In the genomic region with DNA sequence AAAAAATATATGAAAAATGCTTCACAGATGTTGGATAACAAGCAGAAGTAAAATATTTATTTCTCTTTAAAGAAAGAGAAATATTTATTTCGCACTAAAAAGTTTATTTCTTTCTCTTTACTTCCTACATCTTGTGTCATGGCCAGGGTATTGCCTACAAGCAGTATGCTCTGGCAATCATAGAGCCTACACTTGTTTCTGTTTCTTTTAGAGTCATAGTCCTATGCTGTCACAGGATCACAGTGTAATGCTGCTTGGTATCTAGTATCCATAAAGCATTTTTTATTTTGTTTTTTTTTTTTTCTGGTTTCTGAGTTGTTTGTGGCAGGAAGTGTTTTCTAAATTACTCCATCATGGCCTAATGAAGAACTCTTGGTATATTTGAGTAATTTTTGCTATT, we compare ENCODE assay signal across 19 cellular contexts.
DNase-seq lines count a peak whose midpoint lies in the region; ATAC-seq and TF ChIP-seq lines count a peak whose summit lies in the region.
"Had no signal": no experiment of that assay in that cellular context is flagged by ENCODE, and none has a peak within 500 bp of the region (broad histone marks: within the 10 kb centered on the region; RNA-seq: fewer than 3 reads in every experiment).

No MANE protein-coding gene starts in this region.

- ATAC-seq in GM18520 (IDR thresholded peaks at IDR 0.05; ENCODE audit: unreplicated experiment) (peak; percentile 51), GM21723 (IDR thresholded peaks at IDR 0.05; ENCODE audit: unreplicated experiment) (peak; percentile 86), HG03280 (IDR thresholded peaks at IDR 0.05; ENCODE audit: unreplicated experiment) (peak; percentile 67), HG03457 (IDR thresholded peaks at IDR 0.05; ENCODE audit: unreplicated experiment) (no peak)
- ATAC-seq: left cardiac atrium, pancreas had no signal

- intact Hi-C loops in CD4-positive, alpha-beta memory T cell (cut with micrococcal nuclease) = no loop called here

- POLR2A ChIA-PET in CD4-positive, alpha-beta memory T cell (lab: Charles Lee; ENCODE audit: partially characterized antibody) = no interaction called here

- peaks cover 0 to 4% (median 0%) of the 10 kb centered on the region in 8 donors for H3K9me3 Mint-ChIP-seq in CD4-positive, alpha-beta memory T cell
- H3K9me3 Mint-ChIP-seq: activated naive CD4-positive, alpha-beta T cell treated with anti-CD3 and anti-CD28 coated beads, Interleukin-2, amount 10 ng/mL, durations not matched to agents 7 days and 5 days had no signal

- no peak overlapping the region for H3K27ac ChIP-seq in right atrium auricular region
- no peak overlapping the region for H3K27ac ChIP-seq in CD4-positive, alpha-beta memory T cell (ENCODE audit: low read depth, low read length)
- H3K27ac ChIP-seq: pancreas had no signal

- H3K4me3 ChIP-seq in right atrium auricular region = no peak overlapping the region
- no peak overlapping the region for H3K4me3 ChIP-seq in CD4-positive, alpha-beta memory T cell (ENCODE audit: low read length in 2 of 2)
- H3K4me3 ChIP-seq: pancreas had no signal

- DNase-seq in foreskin melanocyte (peak; percentile 41), NOMO-1 treated with dmso at 0.1 percent for 144 hours (lab: John Stamatoyannopoulos, UW; ENCODE audit: unreplicated experiment) (no peak), right atrium auricular region (ENCODE audit: low spot score) (no peak)
- no peak for DNase-seq in CD4-positive, alpha-beta memory T cell
- DNase-seq: activated CD8-positive, alpha-beta memory T cell treated with anti-CD3 and anti-CD28 coated beads, Interleukin-2, amount 50 U/mL, for 48 hours; activated naive CD4-positive, alpha-beta T cell treated with anti-CD3 and anti-CD28 coated beads, Interleukin-2, amount 10 ng/mL, durations not matched to agents 7 days and 5 days; AML-193; H7; hypothalamus; left cardiac atrium; NCI-H2029; NCI-H774; pancreas; small intestine; stimulated activated naive CD4-positive, alpha-beta T cell had no signal

- no peaks in the 10 kb centered on the region for H3K27me3 ChIP-seq in right atrium auricular region
- no peaks in the 10 kb centered on the region for H3K27me3 ChIP-seq in CD4-positive, alpha-beta memory T cell (ENCODE audit: insufficient read depth, low read length)
- H3K27me3 ChIP-seq: pancreas had no signal

- H3K9me3 ChIP-seq in right atrium auricular region = no peaks in the 10 kb centered on the region
- H3K9me3 ChIP-seq in CD4-positive, alpha-beta memory T cell (ENCODE audit: control insufficient read depth in 1 of 2, low read length in 2 of 2) = no peaks in the 10 kb centered on the region
- H3K9me3 ChIP-seq: pancreas had no signal

- H3K4me1 Mint-ChIP-seq in CD4-positive, alpha-beta memory T cell = peaks cover 3 to 6% (median 4%) of the 10 kb centered on the region in 4 donors

- H3K27me3 Mint-ChIP-seq in CD4-positive, alpha-beta memory T cell = no peaks in the 10 kb centered on the region
- H3K27me3 Mint-ChIP-seq: activated naive CD4-positive, alpha-beta T cell treated with anti-CD3 and anti-CD28 coated beads, Interleukin-2, amount 10 ng/mL, durations not matched to agents 7 days and 5 days had no signal

- no peak overlapping the region for H3K4me3 Mint-ChIP-seq in CD4-positive, alpha-beta memory T cell
- H3K4me3 Mint-ChIP-seq: activated naive CD4-positive, alpha-beta T cell treated with anti-CD3 and anti-CD28 coated beads, Interleukin-2, amount 10 ng/mL, durations not matched to agents 7 days and 5 days had no signal

- H3K4me1 ChIP-seq in right atrium auricular region = no peaks in the 10 kb centered on the region
- no peaks in the 10 kb centered on the region for H3K4me1 ChIP-seq in CD4-positive, alpha-beta memory T cell (ENCODE audit: insufficient read depth, low read length)
- H3K4me1 ChIP-seq: pancreas had no signal

- no peak for TF ChIP-seq CTCF in right atrium auricular region (IDR thresholded peaks at IDR 0.05)

- no peak overlapping the region for H3K27ac Mint-ChIP-seq in CD4-positive, alpha-beta memory T cell
- H3K27ac Mint-ChIP-seq: activated naive CD4-positive, alpha-beta T cell treated with anti-CD3 and anti-CD28 coated beads, Interleukin-2, amount 10 ng/mL, durations not matched to agents 7 days and 5 days had no signal

- H3K36me3 Mint-ChIP-seq in CD4-positive, alpha-beta memory T cell = no peaks in the 10 kb centered on the region
- H3K36me3 Mint-ChIP-seq: activated naive CD4-positive, alpha-beta T cell treated with anti-CD3 and anti-CD28 coated beads, Interleukin-2, amount 10 ng/mL, durations not matched to agents 7 days and 5 days had no signal

- CTCF ChIA-PET in CD4-positive, alpha-beta memory T cell (lab: Charles Lee; ENCODE audit: partially characterized antibody) = no interaction called here

- no peaks in the 10 kb centered on the region for H3K36me3 ChIP-seq in right atrium auricular region
- H3K36me3 ChIP-seq in CD4-positive, alpha-beta memory T cell (ENCODE audit: insufficient read depth, low read length) = no peaks in the 10 kb centered on the region
- H3K36me3 ChIP-seq: pancreas had no signal
